Comparison of ENCODE assay signal across 7 cellular contexts in the genomic region with DNA sequence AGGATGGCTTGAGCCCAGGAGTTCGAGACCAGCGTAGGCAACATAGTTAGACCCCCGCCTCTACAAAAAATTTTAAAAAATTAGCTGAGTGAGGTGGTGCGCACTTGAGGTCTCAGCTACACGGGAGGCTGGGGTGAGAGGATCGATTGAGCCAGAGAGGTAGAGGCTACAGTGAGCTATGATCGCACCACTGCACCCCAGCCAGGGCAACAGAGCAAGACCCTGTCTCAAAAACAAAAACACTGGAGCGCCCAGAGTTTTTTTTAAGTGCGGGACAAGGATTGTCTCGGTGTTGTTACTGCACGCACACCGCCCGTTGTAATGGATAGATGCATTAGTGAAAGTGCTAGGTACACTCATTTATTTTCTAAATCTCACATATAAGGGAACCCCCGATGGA. TPM values are rescaled to one million over a fixed set of nuclear protein-coding genes. Genes with fewer than 3 reads are reported as not detected.
DNase-seq lines count a peak whose midpoint lies in the region; TF ChIP-seq lines count a peak whose summit lies in the region.

No MANE protein-coding gene starts in this region.

- intact Hi-C loops in spleen (cut with DNase I; ENCODE audit: low total_unique reads) = no loop called here

- peak overlapping the region; percentile 98 for H3K4me2 ChIP-seq in hepatocyte

- no peaks in the 10 kb centered on the region for H3K9me3 ChIP-seq in hepatocyte (ENCODE audit: low read depth)
- H3K9me3 ChIP-seq in spleen = no peaks in the 10 kb centered on the region

- H3K9me2 ChIP-seq in hepatocyte (replicated peaks; ENCODE audit: insufficient read depth) = no peaks in the 10 kb centered on the region

- H3K27me3 ChIP-seq in H7 (ENCODE audit: control insufficient read depth, insufficient read depth, low read length) (peaks cover 33% of the 10 kb centered on the region), hepatocyte (peaks cover 25% of the 10 kb centered on the region), spleen (replicated peaks in 1 of 7) (peaks cover 0 to 10% (median 0%) of the 10 kb centered on the region in 7 donors)

- 57% methylated on average over 14 of the region's 14 CpGs for WGBS in hepatocyte (ENCODE audit: low lambda C conversion rate, missing lambda C conversion rate)
- WGBS in spleen, 5 donors = 58 to 77% (median 70%) methylated on average over 14 of the region's 14 CpGs

- H3K4me1 ChIP-seq in hepatocyte (ENCODE audit: insufficient read depth) = no peaks in the 10 kb centered on the region
- peaks cover 46 to 98% (median 78%) of the 10 kb centered on the region in 6 donors for H3K4me1 ChIP-seq in spleen

- no peak for TF ChIP-seq CTCF in WI38 (IDR thresholded peaks at IDR 0.05; ENCODE audit: low read depth, low read length)
- TF ChIP-seq CTCF in hepatocyte (IDR thresholded peaks at IDR 0.05; ENCODE audit: poor library complexity) = no peak
- TF ChIP-seq CTCF in spleen (IDR thresholded peaks at IDR 0.05 in 8 of 11, conservative IDR thresholded peaks at IDR 0.05 in 3 of 11) = no peak

- no peak for TF ChIP-seq POLR2A in spleen (IDR thresholded peaks at IDR 0.05)

- H3K4me3 ChIP-seq in H7 (ENCODE audit: insufficient read depth, low read depth, low read length) (peak overlapping the region; percentile 81), WI38 (ENCODE audit: low read depth, low read length) (peak overlapping the region; percentile 60), hepatocyte (peak overlapping the region; percentile 61), spleen (peak overlapping the region; percentile 43 to 81 (median 60))

- H3K79me2 ChIP-seq in hepatocyte = no peaks in the 10 kb centered on the region

- H2AFZ ChIP-seq in hepatocyte = peak overlapping the region; percentile 86

- no peak overlapping the region for H3K27ac ChIP-seq in hepatocyte
- peak overlapping the region in 4 of 8 donors; percentile 46 to 85 (median 78) for H3K27ac ChIP-seq in spleen

- no peaks in the 10 kb centered on the region for H4K20me1 ChIP-seq in hepatocyte (ENCODE audit: insufficient read depth, poor library complexity, severe bottlenecking)

- DNase-seq in H7 = no peak
- no peak for DNase-seq in hepatocyte (ENCODE audit: low spot score)
- no peak for DNase-seq in spleen
- DNase-seq in globus pallidus (ENCODE audit: low spot score) = no peak
- DNase-seq in activated CD4-positive, alpha-beta T cell treated with anti-CD3 and anti-CD28 coated beads, Interleukin-2, amount 50 U/mL, for 4 hours = no peak
- no peak for DNase-seq in NOMO-1 treated with DMSO at 0.1 percent for 48 hours (lab: John Stamatoyannopoulos, UW; ENCODE audit: unreplicated experiment)

- H3K36me3 ChIP-seq in H7 (replicated peaks; ENCODE audit: control insufficient read depth, insufficient read depth, low read length) (no peaks in the 10 kb centered on the region), hepatocyte (replicated peaks; ENCODE audit: insufficient read depth, low read depth) (no peaks in the 10 kb centered on the region), spleen (peaks cover 0 to 31% (median 9%) of the 10 kb centered on the region in 6 donors)

RNA-seq across cellular contexts. Expression of a gene that starts 37.1 kb away (rescaled TPM):
- 6.9 and 18.1 TPM in 2 replicates for total RNA-seq in H7 (2014; rRNA removed; shearing (Covaris generic))
- total RNA-seq in hepatocyte = 1.0 and 1.3 TPM in 2 replicates
- 1.2 and 3.2 TPM in 2 replicates for polyA plus RNA-seq in hepatocyte
- total RNA-seq in spleen = 100 to 1,000 TPM in 5 of 7 donors, 10 to 100 TPM in 2; 89.4 to 186 (median 130) TPM
- 10 to 100 TPM; 26.8 to 52.1 (median 43.2) TPM for polyA plus RNA-seq in spleen
